ENCODE assay signal across 28 cellular contexts in genomic region chr9:81497096-81497495, GRCh38.
"Had no signal": no experiment of that assay in that cellular context is flagged by ENCODE, and none has a peak within 500 bp of the region (broad histone marks: within the 10 kb centered on the region; RNA-seq: fewer than 3 reads in every experiment).

No MANE protein-coding gene starts in this region.

- H3K9me3 Mint-ChIP-seq: activated CD4-positive, alpha-beta T cell treated with anti-CD3 and anti-CD28 coated beads, Interleukin-2, amount 10 ng/mL, durations not matched to agents 7 days and 5 days; memory B cell; T-helper 2 cell treated with Interferon-gamma antibody and Interleukin-4, amounts not matched to agents 5 μg/mL and 100 μg/mL, for 36 hours had no signal

- DNase-seq: activated CD4-positive, alpha-beta T cell treated with anti-CD3 and anti-CD28 coated beads, Interleukin-2, amount 10 ng/mL, durations not matched to agents 7 days and 5 days; activated CD8-positive, alpha-beta memory T cell treated with anti-CD3 and anti-CD28 coated beads, Interleukin-2, amount 10 ng/mL, durations not matched to agents 7 days and 5 days; activated CD8-positive, alpha-beta T cell treated with anti-CD3 and anti-CD28 coated beads for 36 hours; activated gamma-delta T cell treated with Interleukin-2 at 50 U/mL for 16 hours; activated T-cell treated with anti-CD3 and anti-CD28 coated beads for 4 hours; colonic mucosa; dorsolateral prefrontal cortex; effector memory CD8-positive, alpha-beta T cell; foreskin fibroblast; hippocampal formation; left cardiac atrium; nephron progenitor cell; pancreas; psoas muscle; stimulated activated CD4-positive, alpha-beta T cell treated with anti-CD3 and anti-CD28 coated beads, Interleukin-12 subunit alpha, Interleukin-12 subunit beta, amount 100 ng/mL, for 4 hours; stimulated activated CD4-positive, alpha-beta T cell treated with anti-CD3 and anti-CD28 coated beads, Interleukin-4, amount 100 ng/mL, for 4 hours; stimulated activated naive CD8-positive, alpha-beta T cell treated with anti-CD3 and anti-CD28 coated beads, Interleukin-15, Interleukin-2, amounts not matched to agents 100 U/mL and 50 U/mL, for 24 hours; T-cell had no signal

- H3K4me3 ChIP-seq: ascending aorta, colonic mucosa, dorsolateral prefrontal cortex, esophagus muscularis mucosa, pancreas, psoas muscle, right atrium auricular region had no signal

- H3K27me3 ChIP-seq: ascending aorta, colonic mucosa, esophagus muscularis mucosa, pancreas, right atrium auricular region had no signal

- H3K9me3 ChIP-seq: ascending aorta, colonic mucosa, esophagus muscularis mucosa, pancreas, psoas muscle, right atrium auricular region had no signal

- H3K4me1 ChIP-seq: colonic mucosa had no signal

- H3K36me3 ChIP-seq: ascending aorta, colonic mucosa, esophagus muscularis mucosa, pancreas, right atrium auricular region had no signal

- H3K27me3 Mint-ChIP-seq: activated CD4-positive, alpha-beta T cell treated with anti-CD3 and anti-CD28 coated beads, Interleukin-2, amount 10 ng/mL, durations not matched to agents 7 days and 5 days; activated CD8-positive, alpha-beta memory T cell treated with anti-CD3 and anti-CD28 coated beads, Interleukin-2, amount 10 ng/mL, durations not matched to agents 7 days and 5 days; activated CD8-positive, alpha-beta T cell treated with anti-CD3 and anti-CD28 coated beads for 36 hours; activated naive CD4-positive, alpha-beta T cell treated with anti-CD3 and anti-CD28 coated beads, Interleukin-2, amount 50 U/mL, for 24 hours; central memory CD8-positive, alpha-beta T cell; effector memory CD8-positive, alpha-beta T cell; T-cell had no signal

- H3K4me3 Mint-ChIP-seq: activated CD4-positive, alpha-beta T cell treated with anti-CD3 and anti-CD28 coated beads, Interleukin-2, amount 10 ng/mL, durations not matched to agents 7 days and 5 days; activated CD8-positive, alpha-beta memory T cell treated with anti-CD3 and anti-CD28 coated beads, Interleukin-2, amount 10 ng/mL, durations not matched to agents 7 days and 5 days; activated CD8-positive, alpha-beta T cell treated with anti-CD3 and anti-CD28 coated beads for 36 hours; activated naive CD4-positive, alpha-beta T cell treated with anti-CD3 and anti-CD28 coated beads, Interleukin-2, amount 50 U/mL, for 24 hours; activated T-helper 1 cell treated with anti-CD3 and anti-CD28 coated beads, Interleukin-12 subunit alpha, Interleukin-12 subunit beta, Interleukin-2, Interleukin-4 antibody, amounts not matched to agents 30 ng/mL and 10 ng/mL and 1 ng/mL, durations not matched to agents 14 hours and 24 hours and 36 hours; central memory CD8-positive, alpha-beta T cell; effector memory CD8-positive, alpha-beta T cell; memory B cell; nephron progenitor cell; T-cell; T-helper 2 cell treated with Interferon-gamma antibody and Interleukin-4, amounts not matched to agents 5 μg/mL and 100 μg/mL, for 36 hours had no signal

- ATAC-seq: activated CD4-positive, CD25-positive, alpha-beta regulatory T cell treated with anti-CD3 and anti-CD28 coated beads, Interleukin-2, amount 50 U/mL, for 24 hours; activated CD8-positive, alpha-beta memory T cell treated with anti-CD3 and anti-CD28 coated beads, Interleukin-2, amount 10 ng/mL, durations not matched to agents 7 days and 5 days; activated CD8-positive, alpha-beta T cell treated with anti-CD3 and anti-CD28 coated beads for 36 hours; effector memory CD8-positive, alpha-beta T cell; left cardiac atrium; pancreas; psoas muscle; stimulated activated naive CD8-positive, alpha-beta T cell treated with anti-CD3 and anti-CD28 coated beads, Interleukin-15, Interleukin-2, amounts not matched to agents 100 U/mL and 50 U/mL, for 24 hours; T-cell had no signal

- H3K36me3 Mint-ChIP-seq: activated CD8-positive, alpha-beta memory T cell treated with anti-CD3 and anti-CD28 coated beads, Interleukin-2, amount 10 ng/mL, durations not matched to agents 7 days and 5 days; activated naive CD4-positive, alpha-beta T cell treated with anti-CD3 and anti-CD28 coated beads, Interleukin-2, amount 50 U/mL, for 24 hours; memory B cell; T-cell had no signal

- H3K27ac ChIP-seq: ascending aorta, colonic mucosa, dorsolateral prefrontal cortex, esophagus muscularis mucosa, pancreas, psoas muscle, right atrium auricular region, VCaP had no signal

- H3K27ac Mint-ChIP-seq: activated CD4-positive, alpha-beta T cell treated with anti-CD3 and anti-CD28 coated beads, Interleukin-2, amount 10 ng/mL, durations not matched to agents 7 days and 5 days; activated CD8-positive, alpha-beta memory T cell treated with anti-CD3 and anti-CD28 coated beads, Interleukin-2, amount 10 ng/mL, durations not matched to agents 7 days and 5 days; activated CD8-positive, alpha-beta T cell treated with anti-CD3 and anti-CD28 coated beads for 36 hours; activated naive CD4-positive, alpha-beta T cell treated with anti-CD3 and anti-CD28 coated beads, Interleukin-2, amount 50 U/mL, for 24 hours; activated T-helper 1 cell treated with anti-CD3 and anti-CD28 coated beads, Interleukin-12 subunit alpha, Interleukin-12 subunit beta, Interleukin-2, Interleukin-4 antibody, amounts not matched to agents 30 ng/mL and 10 ng/mL and 1 ng/mL, durations not matched to agents 14 hours and 24 hours and 36 hours; effector memory CD8-positive, alpha-beta T cell; memory B cell; nephron progenitor cell; T-cell; T-helper 2 cell treated with Interferon-gamma antibody and Interleukin-4, amounts not matched to agents 5 μg/mL and 100 μg/mL, for 36 hours had no signal

- H3K4me1 Mint-ChIP-seq: activated CD4-positive, alpha-beta T cell treated with anti-CD3 and anti-CD28 coated beads, Interleukin-2, amount 10 ng/mL, durations not matched to agents 7 days and 5 days; activated CD8-positive, alpha-beta memory T cell treated with anti-CD3 and anti-CD28 coated beads, Interleukin-2, amount 10 ng/mL, durations not matched to agents 7 days and 5 days; activated naive CD4-positive, alpha-beta T cell treated with anti-CD3 and anti-CD28 coated beads, Interleukin-2, amount 50 U/mL, for 24 hours; central memory CD8-positive, alpha-beta T cell; memory B cell; T-cell had no signal
